Comparison of ENCODE assay signal across 8 cellular contexts in genomic region chr1:2821970-2822620, GRCh38. TPM values are rescaled to one million over a fixed set of nuclear protein-coding genes. Genes with fewer than 3 reads are reported as not detected.
A peak's percentile ranks its signal among the peaks of the same experiment; 100 is the strongest.
DNase-seq lines count a peak whose midpoint lies in the region; ATAC-seq lines count a peak whose summit lies in the region.

No MANE protein-coding gene starts in this region.

- peak; percentile 60 to 63 for ATAC-seq in activated T-cell treated with anti-CD3 and anti-CD28 coated beads, Interleukin-2, amount 50 U/mL, for 72 hours (replicated peaks in 1 of 2)
- peak; percentile 91 for ATAC-seq in left lobe of liver
- ATAC-seq in GM21423 (IDR thresholded peaks at IDR 0.05; ENCODE audit: unreplicated experiment) = no peak
- no peak for ATAC-seq in HG03135 (IDR thresholded peaks at IDR 0.05; ENCODE audit: unreplicated experiment)
- no peak for ATAC-seq in GM21786 (IDR thresholded peaks at IDR 0.05; ENCODE audit: unreplicated experiment)

- no peak overlapping the region for H3K27ac Mint-ChIP-seq in activated T-cell treated with anti-CD3 and anti-CD28 coated beads, Interleukin-2, amount 50 U/mL, for 72 hours

- no peak overlapping the region for H3K4me3 Mint-ChIP-seq in activated T-cell treated with anti-CD3 and anti-CD28 coated beads, Interleukin-2, amount 50 U/mL, for 72 hours

- H3K9me3 Mint-ChIP-seq in activated T-cell treated with anti-CD3 and anti-CD28 coated beads, Interleukin-2, amount 50 U/mL, for 72 hours = no peaks in the 10 kb centered on the region

- no peaks in the 10 kb centered on the region for H3K36me3 Mint-ChIP-seq in activated T-cell treated with anti-CD3 and anti-CD28 coated beads, Interleukin-2, amount 50 U/mL, for 72 hours (ENCODE audit: insufficient read depth in 2 of 2)

- H3K27me3 Mint-ChIP-seq in activated T-cell treated with anti-CD3 and anti-CD28 coated beads, Interleukin-2, amount 50 U/mL, for 72 hours (ENCODE audit: low read depth) = peaks cover 7% of the 10 kb centered on the region

- no peaks in the 10 kb centered on the region for H3K4me1 Mint-ChIP-seq in activated T-cell treated with anti-CD3 and anti-CD28 coated beads, Interleukin-2, amount 50 U/mL, for 72 hours (ENCODE audit: low read depth)

- DNase-seq in GM03348 (ENCODE audit: low spot score) (peak; percentile 52), NCI-H1105 treated with DMSO at 0.1 percent for 48 hours (lab: John Stamatoyannopoulos, UW) (peak; percentile 49), left lobe of liver (ENCODE audit: low spot score) (peak; percentile 54)
- peak; percentile 46 to 47 for DNase-seq in activated T-cell treated with anti-CD3 and anti-CD28 coated beads, Interleukin-2, amount 50 U/mL, for 72 hours
- DNase-seq in stimulated activated naive CD4-positive, alpha-beta T cell (lab: John Stamatoyannopoulos, UW) = peak in 5 of 6 experiments; percentile 28 to 62 (median 44)

RNA-seq across cellular contexts. Expression of gene TTC34, which starts 20.6 kb away (rescaled TPM):
- total RNA-seq in activated T-cell treated with anti-CD3 and anti-CD28 coated beads, Interleukin-2, amount 50 U/mL, for 72 hours = under 1 TPM; 0.43 to 0.88 TPM
- total RNA-seq in left lobe of liver = 0.20 TPM

Comparison
In these comparisons a context has a peak if more than half of its experiments do, and no peak if none do; other contexts are left out.
1. ATAC-seq: peak in activated T-cell treated with anti-CD3 and anti-CD28 coated beads, Interleukin-2, amount 50 U/mL, for 72 hours (2 of 2) and left lobe of liver (single experiment); none in GM21423 (single experiment), HG03135 (single experiment) and GM21786 (single experiment).
2. Peak in every context shown above with its lines, with median percentiles within 50 percentile points of each other: DNase-seq.